Comparison of ENCODE assay signal across 1 cellular context in the genomic region with DNA sequence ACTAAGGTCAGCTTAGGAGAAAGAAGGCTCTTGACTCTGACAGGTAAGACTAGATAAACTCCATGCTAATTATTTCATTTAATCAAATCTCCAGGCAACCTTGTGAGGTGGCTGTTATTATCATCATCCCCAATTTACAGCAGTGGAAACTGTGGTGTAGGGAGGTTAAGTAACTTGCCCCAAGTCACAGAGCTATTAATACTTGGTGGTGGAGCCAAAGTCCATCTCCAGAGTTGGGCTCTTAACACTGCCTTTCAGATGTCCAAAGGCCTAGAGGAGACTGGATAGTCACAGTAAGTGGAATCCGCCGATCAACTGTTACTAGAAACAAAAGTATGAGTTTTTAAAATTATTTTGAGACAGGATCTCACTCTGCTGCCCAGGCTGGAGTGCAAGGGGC.
TF ChIP-seq lines count a peak whose summit lies in the region.

No MANE protein-coding gene starts in this region.

TF ChIP-seq in H1, 55 proteins besides CTCF, POLR2A, EP300 and RAD21:
- TF ChIP-seq FOSL1 (IDR thresholded peaks at IDR 0.05; ENCODE audit: insufficient read depth, low read depth, low read length) (no peak), CTBP2 (IDR thresholded peaks at IDR 0.05; ENCODE audit: borderline replicate concordance, insufficient read depth, insufficient read length, low read length) (no peak), GTF2F1 (IDR thresholded peaks at IDR 0.05; ENCODE audit: borderline replicate concordance, low read depth, low read length) (no peak), CBX5 (IDR thresholded peaks at IDR 0.05; ENCODE audit: low read depth, low read length) (no peak), BACH1 (IDR thresholded peaks at IDR 0.05; ENCODE audit: low read length) (no peak), GABPA (IDR thresholded peaks at IDR 0.05; ENCODE audit: borderline replicate concordance, insufficient read depth, low read length) (no peak)
